Comparison of ENCODE assay signal across 9 cellular contexts in genomic region chr7:18086165-18087030, GRCh38. TPM values are rescaled to one million over a fixed set of nuclear protein-coding genes. Genes with fewer than 3 reads are reported as not detected.
DNase-seq lines count a peak whose midpoint lies in the region; ATAC-seq lines count a peak whose summit lies in the region.
"Had no signal": no experiment of that assay in that cellular context is flagged by ENCODE, and none has a peak within 500 bp of the region (broad histone marks: within the 10 kb centered on the region; RNA-seq: fewer than 3 reads in every experiment).

No MANE protein-coding gene starts in this region.

- H3K4me3 Mint-ChIP-seq in activated T-cell treated with anti-CD3 and anti-CD28 coated beads, Interleukin-2, amount 50 U/mL, for 4 hours: peak overlapping the region; percentile 60

- no peak for DNase-seq in activated T-cell treated with anti-CD3 and anti-CD28 coated beads, Interleukin-2, amount 50 U/mL, for 4 hours
- DNase-seq in activated T-cell treated with anti-CD3 and anti-CD28 coated beads for 4 hours (no peak), NCI-H2081 (lab: John Stamatoyannopoulos, UW) (peak; percentile 75 to 78), T47D (ENCODE audit: low read depth in 1 of 2, low spot score in 1 of 2) (peak; percentile 29 to 43), inferior parietal cortex (ENCODE audit: extremely low spot score) (peak; percentile 37), NCI-H187 treated with DMSO at 0.1 percent for 48 hours (lab: John Stamatoyannopoulos, UW) (no peak)

- H3K4me1 Mint-ChIP-seq in activated T-cell treated with anti-CD3 and anti-CD28 coated beads, Interleukin-2, amount 50 U/mL, for 4 hours (ENCODE audit: low read depth): peaks cover 4% of the 10 kb centered on the region

- peak; percentile 56 to 58 for ATAC-seq in activated T-cell treated with anti-CD3 and anti-CD28 coated beads, Interleukin-2, amount 50 U/mL, for 4 hours
- ATAC-seq in HG02973 (IDR thresholded peaks at IDR 0.05; ENCODE audit: unreplicated experiment): no peak

- H3K27me3 Mint-ChIP-seq in activated T-cell treated with anti-CD3 and anti-CD28 coated beads, Interleukin-2, amount 50 U/mL, for 4 hours (ENCODE audit: low read depth): peaks cover 28% of the 10 kb centered on the region

- H3K9me3 Mint-ChIP-seq in activated T-cell treated with anti-CD3 and anti-CD28 coated beads, Interleukin-2, amount 50 U/mL, for 4 hours: peaks cover 7% of the 10 kb centered on the region

- H3K36me3 Mint-ChIP-seq in activated T-cell treated with anti-CD3 and anti-CD28 coated beads, Interleukin-2, amount 50 U/mL, for 4 hours (ENCODE audit: insufficient read depth): peaks cover 2% of the 10 kb centered on the region

- H3K27ac ChIP-seq in skin epidermis: peak overlapping the region in 8 of 21 experiments; percentile 19 to 79 (median 52)

- H3K4me3 ChIP-seq in skin epidermis: peak overlapping the region; percentile 41 to 68 (median 59)

- in situ Hi-C loops in T47D (cut with HindIII; ENCODE audit: low pct_unique_long_range_greater_than_20kb, low sequenced_read_pairs): no loop called here

RNA-seq across cellular contexts. Expression of gene PRPS1L1, which starts 58.8 kb away (rescaled TPM):
- total RNA-seq in activated T-cell treated with anti-CD3 and anti-CD28 coated beads, Interleukin-2, amount 50 U/mL, for 4 hours: not detected
- total RNA-seq: dermis microvascular lymphatic vessel endothelial cell had no signal

Comparison
In these comparisons a context has a peak if more than half of its experiments do, and no peak if none do; other contexts are left out.
1. DNase-seq: peak in NCI-H2081 (2 of 2), T47D (2 of 2) and inferior parietal cortex (single experiment); none in activated T-cell treated with anti-CD3 and anti-CD28 coated beads, Interleukin-2, amount 50 U/mL, for 4 hours (single experiment), activated T-cell treated with anti-CD3 and anti-CD28 coated beads for 4 hours (single experiment) and NCI-H187 treated with DMSO at 0.1 percent for 48 hours (single experiment).